ENCODE assay signal across 8 cellular contexts in the genomic region with DNA sequence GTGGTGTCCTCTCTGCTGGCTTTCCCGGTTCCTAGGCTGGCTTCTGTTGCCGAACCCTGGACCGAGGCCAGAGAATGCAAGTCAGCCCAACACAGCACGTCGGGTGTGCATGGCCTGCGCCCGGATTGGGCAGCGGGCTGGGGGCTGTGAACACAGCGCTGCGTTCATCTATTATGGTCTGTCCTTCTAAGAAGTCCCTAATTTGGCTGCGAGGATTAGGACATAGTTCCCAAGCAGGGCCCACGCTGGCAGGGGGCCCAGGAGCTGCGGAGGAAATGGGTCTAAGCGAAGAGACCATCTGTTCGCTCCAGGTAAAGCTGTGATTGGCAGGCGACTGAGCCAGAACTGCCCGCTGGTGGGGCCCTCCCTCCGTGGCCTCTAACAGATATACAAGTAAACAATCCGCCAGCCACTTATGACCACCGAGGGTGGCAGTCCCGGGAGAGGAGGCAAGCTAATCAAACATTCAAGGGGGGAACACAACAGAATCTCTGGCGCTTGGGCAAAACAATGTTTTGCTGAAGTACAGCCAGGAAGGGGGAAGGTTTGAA. TPM values are rescaled to one million over a fixed set of nuclear protein-coding genes. Genes with fewer than 3 reads are reported as not detected.
DNase-seq lines count a peak whose midpoint lies in the region; ATAC-seq and TF ChIP-seq lines count a peak whose summit lies in the region.

No MANE protein-coding gene starts in this region.

- TF ChIP-seq CTCF in gastrocnemius medialis (IDR thresholded peaks at IDR 0.05 in 4 of 5, conservative IDR thresholded peaks at IDR 0.05 in 1 of 5) = no peak

- in situ Hi-C loops in gastrocnemius medialis (cut with MboI; ENCODE audit: low sequenced_read_pairs in 4 of 4) = no loop called here

- intact Hi-C loops in gastrocnemius medialis (cut with DNase I; ENCODE audit: low total_unique reads) = no loop called here

- peaks cover 25% of the 10 kb centered on the region for H3K4me1 Mint-ChIP-seq in activated T-cell treated with anti-CD3 and anti-CD28 coated beads, Interleukin-2, amount 50 U/mL, for 4 hours (ENCODE audit: low read depth)

- H3K27me3 Mint-ChIP-seq in activated T-cell treated with anti-CD3 and anti-CD28 coated beads, Interleukin-2, amount 50 U/mL, for 4 hours (ENCODE audit: low read depth) = no peaks in the 10 kb centered on the region

- H3K4me1 ChIP-seq in iPS-15b (ENCODE audit: control insufficient read depth, insufficient read depth, low read length) (peaks cover 16% of the 10 kb centered on the region), gastrocnemius medialis (peaks cover 12 to 14% of the 10 kb centered on the region in 2 donors)

- H3K9me3 ChIP-seq in iPS-15b (ENCODE audit: control insufficient read depth, insufficient read depth, low read length) = no peaks in the 10 kb centered on the region
- no peaks in the 10 kb centered on the region for H3K9me3 ChIP-seq in gastrocnemius medialis

- DNase-seq in COLO668 (lab: John Stamatoyannopoulos, UW; ENCODE audit: unreplicated experiment) = peak; percentile 90
- DNase-seq in NCI-H1694 (lab: John Stamatoyannopoulos, UW) = peak; percentile 94
- peak in 55 of 56 donors; percentile 37 to 97 (median 76) for DNase-seq in amygdala (lab: John Stamatoyannopoulos, UW)
- peak in 1 of 2 donors; percentile 60 for DNase-seq in gastrocnemius medialis
- DNase-seq in activated T-cell treated with anti-CD3 and anti-CD28 coated beads, Interleukin-2, amount 50 U/mL, for 4 hours = no peak

- H3K36me3 Mint-ChIP-seq in activated T-cell treated with anti-CD3 and anti-CD28 coated beads, Interleukin-2, amount 50 U/mL, for 4 hours (ENCODE audit: insufficient read depth) = no peaks in the 10 kb centered on the region

- no peak overlapping the region for H3K4me3 Mint-ChIP-seq in activated T-cell treated with anti-CD3 and anti-CD28 coated beads, Interleukin-2, amount 50 U/mL, for 4 hours

- H3K9ac ChIP-seq in iPS-15b (ENCODE audit: low read depth, low read length) = peak overlapping the region; percentile 47

- H3K9me3 Mint-ChIP-seq in activated T-cell treated with anti-CD3 and anti-CD28 coated beads, Interleukin-2, amount 50 U/mL, for 4 hours = no peaks in the 10 kb centered on the region

- H3K4me3 ChIP-seq in iPS-15b (ENCODE audit: low read depth, low read length) (peak overlapping the region; percentile 18), gastrocnemius medialis (peak overlapping the region; percentile 18 to 47 (median 40))

- ATAC-seq in gastrocnemius medialis (peak; percentile 52 to 75), HG03342 (IDR thresholded peaks at IDR 0.05; ENCODE audit: unreplicated experiment) (no peak), GM19452 (IDR thresholded peaks at IDR 0.05; ENCODE audit: unreplicated experiment) (no peak)
- ATAC-seq in activated T-cell treated with anti-CD3 and anti-CD28 coated beads, Interleukin-2, amount 50 U/mL, for 4 hours = no peak

- H3K36me3 ChIP-seq in iPS-15b (ENCODE audit: control insufficient read depth, insufficient read depth, low read length) (no peaks in the 10 kb centered on the region), gastrocnemius medialis (no peaks in the 10 kb centered on the region)

- H3K27ac ChIP-seq in gastrocnemius medialis = peak overlapping the region; percentile 34 to 71 (median 66)

- H3K27me3 ChIP-seq in iPS-15b (ENCODE audit: control insufficient read depth, insufficient read depth, low read length) = peaks cover 2% of the 10 kb centered on the region
- H3K27me3 ChIP-seq in gastrocnemius medialis = no peaks in the 10 kb centered on the region

- no peak for TF ChIP-seq POLR2A in gastrocnemius medialis (IDR thresholded peaks at IDR 0.05)

RNA-seq across cellular contexts. Expression of gene SYCE2, which starts 6.0 kb away (rescaled TPM):
- not detected for total RNA-seq in gastrocnemius medialis
- total RNA-seq in activated T-cell treated with anti-CD3 and anti-CD28 coated beads, Interleukin-2, amount 50 U/mL, for 4 hours = under 1 TPM; 0.53 to 0.91 (median 0.87) TPM

RNA-seq across cellular contexts. Expression of gene FARSA, which starts 20.4 kb away (rescaled TPM):
- total RNA-seq in gastrocnemius medialis = 10 to 100 TPM; 40.7 to 68.8 (median 62.3) TPM
- 100 to 1,000 TPM; 345 to 368 (median 368) TPM for total RNA-seq in activated T-cell treated with anti-CD3 and anti-CD28 coated beads, Interleukin-2, amount 50 U/mL, for 4 hours

RNA-seq across cellular contexts. Expression of gene GCDH, which starts 22.1 kb away (rescaled TPM):
- 10 to 100 TPM; 35.6 to 83.8 (median 54.1) TPM for total RNA-seq in gastrocnemius medialis
- 10 to 100 TPM; 60.1 to 85.8 (median 72.8) TPM for total RNA-seq in activated T-cell treated with anti-CD3 and anti-CD28 coated beads, Interleukin-2, amount 50 U/mL, for 4 hours

RNA-seq across cellular contexts. Expression of gene CALR, which starts 25.3 kb away (rescaled TPM):
- 100 to 1,000 TPM; 110 to 195 (median 135) TPM for total RNA-seq in gastrocnemius medialis
- 1,000 to 10,000 TPM; 1,489 to 1,621 (median 1,575) TPM for total RNA-seq in activated T-cell treated with anti-CD3 and anti-CD28 coated beads, Interleukin-2, amount 50 U/mL, for 4 hours

RNA-seq across cellular contexts. Expression of gene KLF1, which starts 26.1 kb away (rescaled TPM):
- not detected for total RNA-seq in gastrocnemius medialis
- total RNA-seq in activated T-cell treated with anti-CD3 and anti-CD28 coated beads, Interleukin-2, amount 50 U/mL, for 4 hours = under 1 TPM; 0.55 to 0.92 (median 0.68) TPM

Comparison
In these comparisons a context has a peak if more than half of its experiments do, and no peak if none do; other contexts are left out.
1. ATAC-seq: peak in gastrocnemius medialis (2 of 2); none in HG03342 (single experiment), GM19452 (single experiment) and activated T-cell treated with anti-CD3 and anti-CD28 coated beads, Interleukin-2, amount 50 U/mL, for 4 hours (0 of 2).
2. RNA of gene FARSA, which starts 20.4 kb away (total RNA-seq): 345 to 368 TPM in activated T-cell treated with anti-CD3 and anti-CD28 coated beads, Interleukin-2, amount 50 U/mL, for 4 hours; 40.7 to 68.8 TPM in gastrocnemius medialis; every median in the first group is over 4 times any median in the second.